Comparison of ENCODE assay signal across 35 cellular contexts in the genomic region with DNA sequence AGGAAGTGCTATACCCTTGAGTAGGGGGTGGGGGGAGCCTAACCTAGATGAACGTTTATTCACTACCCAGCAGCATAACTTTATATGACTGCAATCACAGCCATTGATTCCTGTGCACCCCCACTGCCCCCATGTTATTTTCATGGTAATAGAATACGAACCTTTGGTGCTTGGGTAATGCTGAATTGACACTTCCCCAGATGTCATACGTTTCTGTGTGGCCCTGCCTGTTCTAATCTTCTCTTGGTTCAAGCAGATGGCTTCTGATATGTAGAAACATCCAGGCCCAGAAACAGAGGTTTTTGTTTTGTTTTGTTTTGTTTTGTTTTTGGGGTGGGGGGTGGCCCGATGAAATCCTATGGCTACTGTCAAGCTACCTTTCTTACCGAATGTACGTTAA.
"Had no signal": no experiment of that assay in that cellular context is flagged by ENCODE, and none has a peak within 500 bp of the region (broad histone marks: within the 10 kb centered on the region; RNA-seq: fewer than 3 reads in every experiment).

No MANE protein-coding gene starts in this region.

- H3K27me3 ChIP-seq: SJCRH30 had no signal

- H3K36me3 ChIP-seq: adrenal gland, breast epithelium, MG63, SJCRH30 had no signal

- H3K4me1 ChIP-seq: SJCRH30 had no signal

- FAIRE-seq: astrocyte had no signal

- DNase-seq: activated B cell treated with CpG ODN at 0.5 μM for 24 hours; activated CD4-positive, alpha-beta memory T cell treated with anti-CD3 and anti-CD28 coated beads for 36 hours; activated CD4-positive, alpha-beta T cell treated with anti-CD3 and anti-CD28 coated beads for 4 hours; activated CD4-positive, alpha-beta T cell treated with anti-CD3 and anti-CD28 coated beads, Interleukin-2, amount 50 U/mL, for 1 hour; activated CD4-positive, CD25-positive, alpha-beta regulatory T cell treated with anti-CD3 and anti-CD28 coated beads, Interleukin-2, amount 50 U/mL, for 72 hours; activated CD8-positive, alpha-beta memory T cell treated with anti-CD3 and anti-CD28 coated beads, Interleukin-2, amount 50 U/mL, for 4 hours; activated gamma-delta T cell treated with Interleukin-2 at 50 U/mL for 16 hours; activated naive CD4-positive, alpha-beta T cell treated with anti-CD3 and anti-CD28 coated beads for 36 hours; activated T-cell treated with anti-CD3 and anti-CD28 coated beads for 4 hours; activated T-cell treated with anti-CD3 and anti-CD28 coated beads, Interleukin-2, amount 50 U/mL, for 4 hours; adrenal gland; body of pancreas; cerebellar nuclear complex; Kasumi-1; MG63; MV-4-11; NCI-H1092; NCI-H1436 treated with DMSO at 0.1 percent for 48 hours; NCI-H1694 treated with DMSO at 0.1 percent for 48 hours; NCI-H2029 treated with DMSO at 0.1 percent for 48 hours; NCI-H2107; NCI-H2171 treated with DMSO at 0.1 percent for 48 hours; NCI-H2227 treated with DMSO at 0.1 percent for 48 hours; NCI-H446; NCI-H510A treated with DMSO at 0.1 percent for 48 hours; NCI-H526 treated with DMSO at 0.1 percent for 48 hours; NCI-H774; SHP77; SJCRH30 had no signal

- ATAC-seq: activated naive CD4-positive, alpha-beta T cell treated with anti-CD3 and anti-CD28 coated beads, Interleukin-2, amount 50 U/mL, for 72 hours; activated T-cell treated with anti-CD3 and anti-CD28 coated beads, Interleukin-2, amount 50 U/mL, for 4 hours; body of pancreas; Panc1 had no signal

- H3K9me3 ChIP-seq: adrenal gland, body of pancreas, breast epithelium, MG63, SJCRH30 had no signal

- H3K4me3 ChIP-seq: adrenal gland, body of pancreas, breast epithelium, MG63, SJCRH30, SK-N-MC had no signal

- H3K27ac ChIP-seq: adrenal gland, body of pancreas, breast epithelium, SJCRH30, SK-N-MC, VCaP had no signal
